ENCODE assay signal across 9 cellular contexts in genomic region chr1:22576148-22576544, GRCh38. TPM values are rescaled to one million over a fixed set of nuclear protein-coding genes. Genes with fewer than 3 reads are reported as not detected.
"Had no signal": no experiment of that assay in that cellular context is flagged by ENCODE, and none has a peak within 500 bp of the region (broad histone marks: within the 10 kb centered on the region; RNA-seq: fewer than 3 reads in every experiment).

No MANE protein-coding gene starts in this region.

- H3K4me3 ChIP-seq: GM12878 had no signal

- DNase-seq: GDM1, GF-D8 had no signal

- FAIRE-seq: G401.6, GM12878, GM12891, GM12892, GM18507, GM19239 had no signal

RNA-seq across cellular contexts. Expression of gene EPHA8, which starts 12.9 kb away (rescaled TPM):
- total RNA-seq: G401, GM12878 had no signal
- polyA plus RNA-seq: GM12878 had no signal
